ENCODE assay signal across 18 cellular contexts in the genomic region with DNA sequence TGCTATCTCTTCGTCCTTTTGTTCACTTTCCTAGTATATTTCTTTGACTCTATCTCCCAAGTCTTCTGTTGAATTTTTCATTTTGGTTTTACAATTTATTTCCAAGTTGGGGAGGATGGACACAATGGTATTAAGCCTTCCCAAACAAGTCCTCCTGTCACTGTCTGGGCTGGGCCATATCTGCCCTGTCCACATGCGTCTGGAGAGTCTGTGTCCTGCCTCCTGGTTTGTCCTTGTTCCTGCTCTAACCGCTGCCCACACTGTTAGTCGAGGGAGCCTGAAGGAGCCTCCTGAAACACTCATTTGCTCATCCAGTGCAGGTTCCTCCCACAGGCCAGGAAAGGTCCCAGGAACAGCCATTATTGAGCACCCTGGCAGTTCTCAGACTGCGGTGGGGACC. TPM values are rescaled to one million over a fixed set of nuclear protein-coding genes. Genes with fewer than 3 reads are reported as not detected.
DNase-seq lines count a peak whose midpoint lies in the region; ATAC-seq and TF ChIP-seq lines count a peak whose summit lies in the region.
"Had no signal": no experiment of that assay in that cellular context is flagged by ENCODE, and none has a peak within 500 bp of the region (broad histone marks: within the 10 kb centered on the region; RNA-seq: fewer than 3 reads in every experiment).

No MANE protein-coding gene starts in this region.

- TF ChIP-seq POLR2A in esophagus muscularis mucosa (IDR thresholded peaks at IDR 0.05; ENCODE audit: low read depth): no peak

- no peaks in the 10 kb centered on the region for H3K79me2 ChIP-seq in osteoblast (ENCODE audit: insufficient read depth, low read length)

- TF ChIP-seq EP300 in esophagus muscularis mucosa (IDR thresholded peaks at IDR 0.05): no peak

- peaks cover 34% of the 10 kb centered on the region for H3K27me3 Mint-ChIP-seq in central memory CD8-positive, alpha-beta T cell
- H3K27me3 Mint-ChIP-seq in glutamatergic neuron (ENCODE audit: unreplicated experiment) (peaks cover 16% of the 10 kb centered on the region), natural killer cell (ENCODE audit: low read depth in 2 of 2) (peaks cover 0 to 3% of the 10 kb centered on the region in 2 donors)

- H3K4me1 ChIP-seq in osteoblast (ENCODE audit: insufficient read depth, low read length): no peaks in the 10 kb centered on the region
- H3K4me1 ChIP-seq in esophagus muscularis mucosa: no peaks in the 10 kb centered on the region
- H3K4me1 ChIP-seq: Caco-2 had no signal

- H3K4me1 Mint-ChIP-seq in central memory CD8-positive, alpha-beta T cell: peaks cover 36% of the 10 kb centered on the region
- H3K4me1 Mint-ChIP-seq in glutamatergic neuron (ENCODE audit: low read depth, unreplicated experiment) (peaks cover 52% of the 10 kb centered on the region), natural killer cell (peaks cover 47 to 57% of the 10 kb centered on the region in 2 donors)

- H3K9me3 Mint-ChIP-seq in central memory CD8-positive, alpha-beta T cell: no peaks in the 10 kb centered on the region
- peaks cover 29% of the 10 kb centered on the region for H3K9me3 Mint-ChIP-seq in glutamatergic neuron (ENCODE audit: unreplicated experiment)
- no peaks in the 10 kb centered on the region for H3K9me3 Mint-ChIP-seq in natural killer cell

- ATAC-seq in central memory CD8-positive, alpha-beta T cell (replicated peaks; ENCODE audit: extremely low read depth, poor library complexity, severe bottlenecking): no peak
- ATAC-seq in natural killer cell: no peak
- ATAC-seq: GM12878 had no signal

- H3K27ac Mint-ChIP-seq in central memory CD8-positive, alpha-beta T cell (ENCODE audit: low read depth): peak overlapping the region; percentile 6
- H3K27ac Mint-ChIP-seq in glutamatergic neuron (ENCODE audit: unreplicated experiment) (peak overlapping the region; percentile 49), natural killer cell (peak overlapping the region; percentile 2 to 43)

- no peaks in the 10 kb centered on the region for H3K9me3 ChIP-seq in osteoblast (ENCODE audit: low read depth, low read length)
- H3K9me3 ChIP-seq in esophagus muscularis mucosa: no peaks in the 10 kb centered on the region

- H3K4me2 ChIP-seq in osteoblast (ENCODE audit: insufficient read depth, low read length): no peak overlapping the region

- peaks cover 6% of the 10 kb centered on the region for H3K27me3 ChIP-seq in osteoblast (ENCODE audit: insufficient read depth, low read length)
- H3K27me3 ChIP-seq in esophagus muscularis mucosa: peaks cover 0 to 53% (median 0%) of the 10 kb centered on the region in 4 donors

- TF ChIP-seq CTCF in glutamatergic neuron (IDR thresholded peaks at IDR 0.05; ENCODE audit: partially characterized antibody, unreplicated experiment) (no peak), natural killer cell (IDR thresholded peaks at IDR 0.05) (no peak), osteoblast (IDR thresholded peaks at IDR 0.05; ENCODE audit: extremely low read depth, low read depth, low read length) (no peak), esophagus muscularis mucosa (IDR thresholded peaks at IDR 0.05) (no peak)

- H4K20me1 ChIP-seq in osteoblast (ENCODE audit: insufficient read depth, low read length): no peaks in the 10 kb centered on the region

- no peaks in the 10 kb centered on the region for H3K36me3 Mint-ChIP-seq in central memory CD8-positive, alpha-beta T cell (ENCODE audit: insufficient read depth)
- H3K36me3 Mint-ChIP-seq in glutamatergic neuron (ENCODE audit: unreplicated experiment) (peaks cover 33% of the 10 kb centered on the region), natural killer cell (no peaks in the 10 kb centered on the region)
- H3K36me3 Mint-ChIP-seq: CD4-positive, alpha-beta memory T cell had no signal

- H3K36me3 ChIP-seq in osteoblast (ENCODE audit: insufficient read depth, low read length): no peaks in the 10 kb centered on the region
- no peaks in the 10 kb centered on the region for H3K36me3 ChIP-seq in esophagus muscularis mucosa

- intact Hi-C loops in natural killer cell (cut with micrococcal nuclease): no loop called here
- intact Hi-C loops in esophagus muscularis mucosa (cut with DNase I): no loop called here

- no peak overlapping the region for H2AFZ ChIP-seq in osteoblast (ENCODE audit: low read length)
- H2AFZ ChIP-seq: GM23248 had no signal

- WGBS in esophagus muscularis mucosa: 82% methylated on average over 5 of the region's 5 CpGs

- no peak overlapping the region for H3K4me3 ChIP-seq in osteoblast (ENCODE audit: insufficient read depth, low read length)
- H3K4me3 ChIP-seq in esophagus muscularis mucosa: no peak overlapping the region
- H3K4me3 ChIP-seq: GM12878, GM23248 had no signal

- DNase-seq in central memory CD8-positive, alpha-beta T cell (ENCODE audit: low spot score in 2 of 2): no peak
- peak; percentile 7 for DNase-seq in glutamatergic neuron
- DNase-seq in natural killer cell: no peak
- peak; percentile 63 for DNase-seq in osteoblast (ENCODE audit: insufficient read length, low spot score, missing footprints)
- no peak for DNase-seq in caudate nucleus (lab: John Stamatoyannopoulos, UW)
- DNase-seq in esophagus muscularis mucosa (ENCODE audit: extremely low spot score): no peak
- DNase-seq: C1 segment of cervical spinal cord, Caco-2, DMS153, DMS79, EL, GDM1, GM23248, H7, HCEC 1CT had no signal

- H3K4me3 Mint-ChIP-seq in central memory CD8-positive, alpha-beta T cell: peak overlapping the region; percentile 24
- H3K4me3 Mint-ChIP-seq in glutamatergic neuron (ENCODE audit: unreplicated experiment) (peak overlapping the region; percentile 17), natural killer cell (peak overlapping the region; percentile 35)

- H3K27ac ChIP-seq in osteoblast (ENCODE audit: low read depth, low read length): no peak overlapping the region
- H3K27ac ChIP-seq in caudate nucleus (ENCODE audit: low read depth, low read length): no peak overlapping the region
- no peak overlapping the region for H3K27ac ChIP-seq in esophagus muscularis mucosa (replicated peaks in 1 of 4)
- H3K27ac ChIP-seq: GM23248 had no signal

RNA-seq across cellular contexts. Expression of gene MYT1, which starts 17.1 kb away (rescaled TPM):
- total RNA-seq in glutamatergic neuron (ENCODE audit: unreplicated experiment): 159 TPM
- not detected for total RNA-seq in natural killer cell
- total RNA-seq in osteoblast: not detected in 2 replicates
- not detected for total RNA-seq in esophagus muscularis mucosa
- total RNA-seq: A673; CD4-positive, alpha-beta memory T cell; GM12878; GM23248 had no signal

Comparison
In these comparisons a context has a peak if more than half of its experiments do, and no peak if none do; other contexts are left out.
1. DNase-seq: peak in glutamatergic neuron (single experiment) and osteoblast (single experiment); none in central memory CD8-positive, alpha-beta T cell (0 of 2), natural killer cell (single experiment), caudate nucleus (0 of 61) and esophagus muscularis mucosa (single experiment).
2. RNA of gene MYT1, which starts 17.1 kb away (total RNA-seq): 159 TPM in glutamatergic neuron (single experiment); not detected in natural killer cell, not detected in osteoblast and not detected in esophagus muscularis mucosa; every median in the first group is over 100 times any median in the second.
3. Peak in every context shown above with its lines, with median percentiles within 50 percentile points of each other: H3K27ac Mint-ChIP-seq and H3K4me3 Mint-ChIP-seq.